In the genomic region with DNA sequence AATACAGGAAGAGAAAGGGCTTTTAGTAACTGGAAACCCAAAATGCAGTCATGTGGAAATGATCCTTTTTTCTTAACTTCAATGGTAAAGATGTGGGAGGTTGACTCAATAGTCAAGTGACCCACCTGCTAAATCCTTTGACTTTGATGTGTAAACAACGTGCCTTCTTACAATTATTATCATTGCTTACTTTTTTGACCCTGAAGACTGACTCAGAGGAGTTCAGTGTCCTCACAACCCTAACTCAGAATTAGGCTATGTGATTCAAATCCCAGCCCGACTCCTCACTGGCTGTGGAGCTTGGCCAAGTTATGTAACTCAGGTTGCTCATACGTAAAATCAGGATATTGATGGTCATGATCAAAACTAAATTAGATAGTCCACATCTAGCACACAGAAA, we compare ENCODE assay signal across 13 cellular contexts. TPM values are rescaled to one million over a fixed set of nuclear protein-coding genes. Genes with fewer than 3 reads are reported as not detected.
A peak's percentile ranks its signal among the peaks of the same experiment; 100 is the strongest.
DNase-seq lines count a peak whose midpoint lies in the region; ATAC-seq and TF ChIP-seq lines count a peak whose summit lies in the region.
"Had no signal": no experiment of that assay in that cellular context is flagged by ENCODE, and none has a peak within 500 bp of the region (broad histone marks: within the 10 kb centered on the region; RNA-seq: fewer than 3 reads in every experiment).

No MANE protein-coding gene starts in this region.

- intact Hi-C loops in esophagus muscularis mucosa (cut with DNase I) = no loop called here

- H3K27me3 ChIP-seq in hepatocyte = no peaks in the 10 kb centered on the region
- H3K27me3 ChIP-seq in MM.1S (replicated peaks; ENCODE audit: insufficient read depth, low read length) = no peaks in the 10 kb centered on the region
- H3K27me3 ChIP-seq in esophagus muscularis mucosa = no peaks in the 10 kb centered on the region
- H3K27me3 ChIP-seq: body of pancreas had no signal

- H3F3A ChIP-seq in MM.1S (ENCODE audit: insufficient read depth, low read length) = no peaks in the 10 kb centered on the region

- H3K4me3 ChIP-seq in hepatocyte (no peak overlapping the region), MM.1S (ENCODE audit: low read length) (no peak overlapping the region), esophagus muscularis mucosa (no peak overlapping the region)
- H3K4me3 ChIP-seq: body of pancreas had no signal

- H3K4me2 ChIP-seq in hepatocyte (no peak overlapping the region), MM.1S (ENCODE audit: low read depth, low read length) (no peak overlapping the region)

- no peak for TF ChIP-seq CTCF in hepatocyte (IDR thresholded peaks at IDR 0.05; ENCODE audit: poor library complexity)
- no peak for TF ChIP-seq CTCF in MM.1S (IDR thresholded peaks at IDR 0.05; ENCODE audit: low read length)
- no peak for TF ChIP-seq CTCF in esophagus muscularis mucosa (IDR thresholded peaks at IDR 0.05)

- TF ChIP-seq POLR2A in esophagus muscularis mucosa (IDR thresholded peaks at IDR 0.05; ENCODE audit: low read depth) = no peak

- H3K4me1 ChIP-seq in hepatocyte (ENCODE audit: insufficient read depth) = peaks cover 14% of the 10 kb centered on the region
- H3K4me1 ChIP-seq in MM.1S (ENCODE audit: low read length) = no peaks in the 10 kb centered on the region
- H3K4me1 ChIP-seq in esophagus muscularis mucosa = peaks cover 0 to 20% (median 10%) of the 10 kb centered on the region in 4 donors
- H3K4me1 ChIP-seq: body of pancreas had no signal

- no peak overlapping the region for H3K9ac ChIP-seq in MM.1S (ENCODE audit: low read length)

- H3K36me3 ChIP-seq in hepatocyte (replicated peaks; ENCODE audit: insufficient read depth, low read depth) (no peaks in the 10 kb centered on the region), MM.1S (replicated peaks; ENCODE audit: insufficient read depth, low read length) (no peaks in the 10 kb centered on the region), esophagus muscularis mucosa (no peaks in the 10 kb centered on the region)

- H2AFZ ChIP-seq in hepatocyte (no peak overlapping the region), MM.1S (ENCODE audit: low read length) (no peak overlapping the region)

- ATAC-seq in GM18867 (IDR thresholded peaks at IDR 0.05; ENCODE audit: unreplicated experiment) = no peak
- ATAC-seq: activated CD8-positive, alpha-beta T cell treated with anti-CD3 and anti-CD28 coated beads for 36 hours; body of pancreas had no signal

- DNase-seq in CD1c-positive myeloid dendritic cell (ENCODE audit: extremely low spot score) (peak; percentile 49), H4 (ENCODE audit: low spot score) (peak; percentile 49), NCI-H226 (peak; percentile 16), hepatocyte (ENCODE audit: low spot score) (peak; percentile 17), hypothalamus (lab: John Stamatoyannopoulos, UW) (no peak), MM.1S (no peak), esophagus muscularis mucosa (ENCODE audit: extremely low spot score) (no peak)
- DNase-seq: activated CD8-positive, alpha-beta T cell treated with anti-CD3 and anti-CD28 coated beads for 36 hours; body of pancreas; CD8-positive, alpha-beta memory T cell; NCI-H1694 treated with DMSO at 0.1 percent for 48 hours; substantia nigra had no signal

- H4K20me1 ChIP-seq in hepatocyte (ENCODE audit: insufficient read depth, poor library complexity, severe bottlenecking) (no peaks in the 10 kb centered on the region), MM.1S (ENCODE audit: insufficient read depth, low read length) (no peaks in the 10 kb centered on the region)

- no peaks in the 10 kb centered on the region for H3K9me3 ChIP-seq in hepatocyte (ENCODE audit: low read depth)
- H3K9me3 ChIP-seq in MM.1S (replicated peaks; ENCODE audit: insufficient read depth, low read length) = no peaks in the 10 kb centered on the region
- H3K9me3 ChIP-seq in esophagus muscularis mucosa = no peaks in the 10 kb centered on the region
- H3K9me3 ChIP-seq: body of pancreas had no signal

- peak overlapping the region; percentile 2 for H3K27ac ChIP-seq in hepatocyte
- H3K27ac ChIP-seq in MM.1S (ENCODE audit: low read length) = no peak overlapping the region
- no peak overlapping the region for H3K27ac ChIP-seq in esophagus muscularis mucosa (replicated peaks in 1 of 4)
- H3K27ac ChIP-seq: body of pancreas had no signal

- TF ChIP-seq EP300 in esophagus muscularis mucosa (IDR thresholded peaks at IDR 0.05) = no peak

- H3K79me2 ChIP-seq in hepatocyte = no peaks in the 10 kb centered on the region
- no peaks in the 10 kb centered on the region for H3K79me2 ChIP-seq in MM.1S (ENCODE audit: low read length)

- WGBS in hepatocyte (ENCODE audit: low lambda C conversion rate, missing lambda C conversion rate) = 44% methylated on average over 3 of the region's 3 CpGs
- 45% methylated on average over 3 of the region's 3 CpGs for WGBS in esophagus muscularis mucosa

- H3K9me2 ChIP-seq in hepatocyte (replicated peaks; ENCODE audit: insufficient read depth) (no peaks in the 10 kb centered on the region), MM.1S (replicated peaks; ENCODE audit: insufficient read depth, low read length) (no peaks in the 10 kb centered on the region)

RNA-seq across cellular contexts. Expression of gene ANXA1, which starts 27.9 kb away (rescaled TPM):
- total RNA-seq in H4 (2014; rRNA removed; shearing (Covaris generic)) = 659 and 754 TPM in 2 replicates
- 245 and 279 TPM in 2 replicates for total RNA-seq in hepatocyte
- 254 and 337 TPM in 2 replicates for polyA plus RNA-seq in hepatocyte
- 100 to 1,000 TPM; 226 to 262 (median 231) TPM for total RNA-seq in esophagus muscularis mucosa

Comparison
In these comparisons a context has a peak if more than half of its experiments do, and no peak if none do; other contexts are left out.
1. DNase-seq: peak in CD1c-positive myeloid dendritic cell (single experiment), H4 (single experiment), NCI-H226 (single experiment) and hepatocyte (single experiment); none in hypothalamus (0 of 51), MM.1S (single experiment) and esophagus muscularis mucosa (single experiment).